13 cellular contexts compared by ENCODE assay signal in the genomic region with DNA sequence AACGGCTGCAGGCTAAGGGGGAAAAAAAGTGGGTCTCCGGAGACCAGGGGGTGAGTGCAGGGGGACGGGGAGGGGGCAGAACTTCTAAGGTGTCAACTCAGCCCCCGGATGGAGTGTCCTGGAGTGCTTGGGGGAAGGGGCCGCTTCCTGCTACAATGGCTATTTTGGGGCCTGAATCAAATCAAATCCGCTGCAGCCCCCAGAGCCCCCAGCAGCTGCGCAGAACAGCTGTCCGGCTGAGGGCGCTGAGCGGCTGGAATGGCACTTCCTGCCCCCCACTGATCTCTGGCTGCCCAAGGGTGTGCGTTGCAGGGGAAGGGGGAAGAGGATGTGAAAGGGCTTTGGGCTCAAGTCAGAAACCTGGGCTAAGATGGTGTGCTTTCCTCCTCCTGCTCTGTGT. TPM values are rescaled to one million over a fixed set of nuclear protein-coding genes. Genes with fewer than 3 reads are reported as not detected.
DNase-seq lines count a peak whose midpoint lies in the region; TF ChIP-seq lines count a peak whose summit lies in the region.
"Had no signal": no experiment of that assay in that cellular context is flagged by ENCODE, and none has a peak within 500 bp of the region (broad histone marks: within the 10 kb centered on the region; RNA-seq: fewer than 3 reads in every experiment).

No MANE protein-coding gene starts in this region.

- no CpG with 5 or more reads among the region's 11 CpGs for WGBS in neuronal stem cell (ENCODE audit: extremely low coverage in 2 of 2, insufficient read length in 2 of 2, insufficient replicate concordance in 1 of 2), 2 donors

- H3K23ac ChIP-seq in neuronal stem cell (ENCODE audit: low read depth, low read length, poor library complexity), result peak overlapping the region; percentile 47

- peak overlapping the region; percentile 50 for H3K9ac ChIP-seq in neuronal stem cell (ENCODE audit: low read depth, low read length, poor library complexity)

- peak overlapping the region; percentile 53 for H2BK120ac ChIP-seq in neuronal stem cell (ENCODE audit: low read depth, low read length)

- peak overlapping the region; percentile 88 for H3K27ac ChIP-seq in neuronal stem cell (replicated peaks; ENCODE audit: low read length)
- H3K27ac ChIP-seq: cardiac muscle cell had no signal

- H3K36me3 ChIP-seq in neuronal stem cell (replicated peaks in 1 of 2; ENCODE audit: control insufficient read depth in 2 of 2, insufficient read depth in 2 of 2, low read length in 2 of 2), result no peaks in the 10 kb centered on the region
- H3K36me3 ChIP-seq: cardiac muscle cell had no signal

- H4K8ac ChIP-seq in neuronal stem cell (ENCODE audit: low read depth, low read length), result peak overlapping the region; percentile 73

- peak overlapping the region; percentile 59 for H3K14ac ChIP-seq in neuronal stem cell (ENCODE audit: low read length)

- H2AK5ac ChIP-seq in neuronal stem cell (ENCODE audit: low read depth, low read length), result peak overlapping the region; percentile 99

- H3K18ac ChIP-seq in neuronal stem cell (ENCODE audit: low read length), result peak overlapping the region; percentile 96

- peak overlapping the region; percentile 30 for H2BK5ac ChIP-seq in neuronal stem cell (ENCODE audit: low read length)

- H4K91ac ChIP-seq in neuronal stem cell (ENCODE audit: low read depth, low read length, poor library complexity), result peak overlapping the region; percentile 96

- peaks cover 0 to 85% (median 0%) of the 10 kb centered on the region in 3 experiments for H3K27me3 ChIP-seq in neuronal stem cell (ENCODE audit: control insufficient read depth in 3 of 3, insufficient read depth in 3 of 3, low read depth in 1 of 3, low read length in 3 of 3)
- H3K27me3 ChIP-seq: cardiac muscle cell had no signal

- peak overlapping the region; percentile 47 for H3K4me2 ChIP-seq in neuronal stem cell (ENCODE audit: insufficient read depth, low read length, poor library complexity, severe bottlenecking)

- DNase-seq in GM12865 (ENCODE audit: low read depth) (peak; percentile 51), NCI-H69 (lab: John Stamatoyannopoulos, UW) (peak; percentile 26), germinal center (ENCODE audit: low spot score) (peak; percentile 33), neuronal stem cell (ENCODE audit: low spot score) (no peak), SHP77 (lab: John Stamatoyannopoulos, UW) (no peak), NCI-H2107 (lab: John Stamatoyannopoulos, UW) (no peak), NCI-H2029 (lab: John Stamatoyannopoulos, UW) (no peak)
- no peak for DNase-seq in stimulated activated CD4-positive, alpha-beta T cell treated with anti-CD3 and anti-CD28 coated beads, Interleukin-2, amount 100 ng/mL, for 48 hours
- DNase-seq: activated CD4-positive, alpha-beta T cell treated with anti-CD3 and anti-CD28 coated beads, Interleukin-2, amount 10 ng/mL, durations not matched to agents 24 days and 14 days; activated gamma-delta T cell treated with Interleukin-2 at 50 U/mL for 16 hours; NCI-H1417 treated with DMSO at 0.1 percent for 48 hours; NK-92 treated with Interleukin-12 subunit alpha and Interleukin-12 subunit beta, amount 100 ng/mL, for 24 hours had no signal

- H2BK15ac ChIP-seq in neuronal stem cell (ENCODE audit: low read length), result peak overlapping the region; percentile 32

- H3K4me3 ChIP-seq in GM12865 (ENCODE audit: low read depth, low read length) (no peak overlapping the region), neuronal stem cell (ENCODE audit: low read length in 2 of 2) (peak overlapping the region in 1 of 2 donors; percentile 13)
- H3K4me3 ChIP-seq: cardiac muscle cell had no signal

- H3K79me1 ChIP-seq in neuronal stem cell (ENCODE audit: low read depth, low read length), result no peaks in the 10 kb centered on the region

- peak overlapping the region; percentile 87 for H2BK12ac ChIP-seq in neuronal stem cell (ENCODE audit: low read length)

- TF ChIP-seq CTCF in GM12865 (IDR thresholded peaks at IDR 0.05; ENCODE audit: insufficient read depth, low read depth, low read length, missing control alignments), result peak; percentile 4

- peak overlapping the region; percentile 74 for H2AFZ ChIP-seq in neuronal stem cell (ENCODE audit: low read length)

- H3K4me1 ChIP-seq in neuronal stem cell (ENCODE audit: control insufficient read depth in 2 of 2, insufficient read depth in 1 of 2, low read depth in 1 of 2, low read length in 2 of 2), result peaks cover 16 to 41% of the 10 kb centered on the region in 2 donors

- H3K9me3 ChIP-seq in neuronal stem cell (replicated peaks in 1 of 2; ENCODE audit: control insufficient read depth in 2 of 2, insufficient read depth in 1 of 2, low read depth in 1 of 2, low read length in 2 of 2), result peaks cover 0 to 5% of the 10 kb centered on the region in 2 donors

- H3K4ac ChIP-seq in neuronal stem cell (ENCODE audit: low read length), result no peak overlapping the region

RNA-seq across cellular contexts. Expression of a gene that starts 24.2 kb away (rescaled TPM):
- 110 TPM for polyA plus RNA-seq in neuronal stem cell (2013, experiment 1 of 2)
- polyA plus RNA-seq in neuronal stem cell (2013, experiment 2 of 2), result 105 TPM

RNA-seq across cellular contexts. Expression of a gene that starts 56.2 kb away (rescaled TPM):
- 29.4 TPM for polyA plus RNA-seq in neuronal stem cell (2013, experiment 1 of 2)
- 29.5 TPM for polyA plus RNA-seq in neuronal stem cell (2013, experiment 2 of 2)

Comparison
In these comparisons a context has a peak if more than half of its experiments do, and no peak if none do; other contexts are left out.
1. DNase-seq: peak in GM12865 (single experiment), NCI-H69 (single experiment) and germinal center (single experiment); none in neuronal stem cell (single experiment), stimulated activated CD4-positive, alpha-beta T cell treated with anti-CD3 and anti-CD28 coated beads, Interleukin-2, amount 100 ng/mL, for 48 hours (0 of 2), SHP77 (0 of 2), NCI-H2107 (single experiment) and NCI-H2029 (single experiment).